10 cellular contexts compared by ENCODE assay signal in genomic region chr1:27571439-27572018, GRCh38. TPM values are rescaled to one million over a fixed set of nuclear protein-coding genes. Genes with fewer than 3 reads are reported as not detected.
DNase-seq lines count a peak whose midpoint lies in the region; ATAC-seq and TF ChIP-seq lines count a peak whose summit lies in the region.
"Had no signal": no experiment of that assay in that cellular context is flagged by ENCODE, and none has a peak within 500 bp of the region (broad histone marks: within the 10 kb centered on the region; RNA-seq: fewer than 3 reads in every experiment).

No MANE protein-coding gene starts in this region.

- peak; percentile 41 for DNase-seq in Right ventricle myocardium inferior (ENCODE audit: missing footprints)
- no peak for DNase-seq in cardiac septum (ENCODE audit: low spot score)
- no peak for DNase-seq in esophagus squamous epithelium (lab: John Stamatoyannopoulos, UW)
- peak; percentile 67 for DNase-seq in neural progenitor cell (ENCODE audit: low spot score)
- DNase-seq in uterus = peak; percentile 64 to 69
- no peak for DNase-seq in GM03348 (ENCODE audit: low spot score)
- DNase-seq in MG63 = no peak
- DNase-seq: activated effector memory CD4-positive, alpha-beta T cell treated with Interleukin-2 at 50 U/mL for 16 hours; NCI-H1930 had no signal

- peak overlapping the region; percentile 76 for H3K4me2 ChIP-seq in neural progenitor cell

- peaks cover 81% of the 10 kb centered on the region for H3K79me2 ChIP-seq in neural progenitor cell (ENCODE audit: low read depth)

- H2AFZ ChIP-seq in neural progenitor cell (replicated peaks) = no peak overlapping the region

- H3K27ac ChIP-seq in esophagus squamous epithelium = peak overlapping the region; percentile 89 to 97 (median 96)
- H3K27ac ChIP-seq in neural progenitor cell = peak overlapping the region; percentile 91
- H3K27ac ChIP-seq in uterus = peak overlapping the region; percentile 94 to 97

- H3K9ac ChIP-seq in neural progenitor cell = no peak overlapping the region

- H3K9me3 ChIP-seq in esophagus squamous epithelium = no peaks in the 10 kb centered on the region
- no peaks in the 10 kb centered on the region for H3K9me3 ChIP-seq in neural progenitor cell (ENCODE audit: low read depth)
- no peaks in the 10 kb centered on the region for H3K9me3 ChIP-seq in uterus
- H3K9me3 ChIP-seq in MG63 = no peaks in the 10 kb centered on the region

- no peaks in the 10 kb centered on the region for H3K9me3 Mint-ChIP-seq in neural progenitor cell

- H4K20me1 ChIP-seq in neural progenitor cell (ENCODE audit: low read depth) = peaks cover 82% of the 10 kb centered on the region

- no peaks in the 10 kb centered on the region for H3K36me3 Mint-ChIP-seq in neural progenitor cell

- H3K4me3 ChIP-seq in esophagus squamous epithelium (peak overlapping the region in 3 of 4 donors; percentile 4 to 14 (median 10)), neural progenitor cell (peak overlapping the region; percentile 36), uterus (peak overlapping the region in 1 of 2 donors; percentile 13), MG63 (no peak overlapping the region)

- intact Hi-C loops in Right ventricle myocardium inferior (cut with DNase I) = no loop called here
- intact Hi-C loops in cardiac septum (cut with DNase I) = loop anchor here (1.0 kb wide), 1 partner anchor 31 kb away; no protein-coding TSS in a partner anchor
- intact Hi-C loops in esophagus squamous epithelium (cut with DNase I) = no loop called here
- intact Hi-C loops in uterus (cut with DNase I; ENCODE audit: low total_unique reads) = no loop called here

- 24 to 31% methylated on average over 7 to 10 of the region's 18 CpGs for WGBS in esophagus squamous epithelium, 2 donors

- TF ChIP-seq POLR2A in esophagus squamous epithelium (IDR thresholded peaks at IDR 0.05) (no peak), uterus (IDR thresholded peaks at IDR 0.05) (no peak)

- H3K4me1 Mint-ChIP-seq in neural progenitor cell = peaks cover 82% of the 10 kb centered on the region

- H3K4me1 ChIP-seq in esophagus squamous epithelium (peaks cover 91 to 100% (median 91%) of the 10 kb centered on the region in 3 donors), neural progenitor cell (peaks cover 82% of the 10 kb centered on the region), uterus (peaks cover 16 to 56% of the 10 kb centered on the region in 2 donors)

- TF ChIP-seq CTCF in esophagus squamous epithelium (IDR thresholded peaks at IDR 0.05) (no peak), neural progenitor cell (IDR thresholded peaks at IDR 0.05) (no peak), uterus (IDR thresholded peaks at IDR 0.05) (no peak)

- H3K4me3 Mint-ChIP-seq in neural progenitor cell = peak overlapping the region; percentile 83

- H3K36me3 ChIP-seq in esophagus squamous epithelium = no peaks in the 10 kb centered on the region
- no peaks in the 10 kb centered on the region for H3K36me3 ChIP-seq in neural progenitor cell
- no peaks in the 10 kb centered on the region for H3K36me3 ChIP-seq in uterus
- peaks cover 8% of the 10 kb centered on the region; the same call in 1 of the 2 replicates for H3K36me3 ChIP-seq in MG63

- ATAC-seq in Right ventricle myocardium inferior (no peak), GM18907 (IDR thresholded peaks at IDR 0.05; ENCODE audit: unreplicated experiment) (no peak)

- H3K27ac Mint-ChIP-seq in neural progenitor cell = peak overlapping the region; percentile 97

- H3F3A ChIP-seq in neural progenitor cell (ENCODE audit: low read depth) = peaks cover 100% of the 10 kb centered on the region

- H3K27me3 ChIP-seq in esophagus squamous epithelium (no peaks in the 10 kb centered on the region), neural progenitor cell (no peaks in the 10 kb centered on the region), uterus (no peaks in the 10 kb centered on the region), MG63 (no peaks in the 10 kb centered on the region)

- peaks cover 2% of the 10 kb centered on the region for H3K27me3 Mint-ChIP-seq in neural progenitor cell (ENCODE audit: insufficient read depth, low read depth)

RNA-seq across cellular contexts. Expression of gene AHDC1, which starts 32.4 kb away (rescaled TPM):
- total RNA-seq in Right ventricle myocardium inferior (51.2 TPM), cardiac septum (57.7 TPM), esophagus squamous epithelium (100 to 1,000 TPM in 1 of 4 donors, 10 to 100 TPM in 3; 22.2 to 112 (median 30.6) TPM), neural progenitor cell (ENCODE audit: low replicate concordance) (7.0 and 26.5 TPM in 2 replicates), uterus (100 to 1,000 TPM in 1 of 4 donors, 10 to 100 TPM in 3; 11.2 to 179 (median 50.7) TPM)
- total RNA-seq in MG63 (2014; rRNA removed; shearing (Covaris generic); ENCODE audit: low replicate concordance) = 10.4 and 11.5 TPM in 2 replicates

Comparison
In these comparisons a context has a peak if more than half of its experiments do, and no peak if none do; other contexts are left out.
1. DNase-seq: peak in Right ventricle myocardium inferior (single experiment), neural progenitor cell (single experiment) and uterus (2 of 2); none in cardiac septum (single experiment), esophagus squamous epithelium (single experiment), GM03348 (single experiment) and MG63 (single experiment).
2. Peak in every context shown above with its lines, with median percentiles within 50 percentile points of each other: H3K27ac ChIP-seq.